8 cellular contexts compared by ENCODE assay signal in genomic region chr7:102404005-102404861, GRCh38. TPM values are rescaled to one million over a fixed set of nuclear protein-coding genes. Genes with fewer than 3 reads are reported as not detected.
DNase-seq lines count a peak whose midpoint lies in the region; ATAC-seq and TF ChIP-seq lines count a peak whose summit lies in the region.

No MANE protein-coding gene starts in this region.

- no peaks in the 10 kb centered on the region for H3K4me1 ChIP-seq in thoracic aorta (ENCODE audit: control insufficient read depth in 1 of 2, low read depth in 2 of 2)

- DNase-seq in AG09309 (ENCODE audit: low read depth) (peak; percentile 14), GM13976 (ENCODE audit: low spot score) (peak; percentile 75), NAMALWA (ENCODE audit: low spot score) (peak; percentile 93), SKM-1 treated with dmso at 0.1 percent for 144 hours (lab: John Stamatoyannopoulos, UW; ENCODE audit: unreplicated experiment) (peak; percentile 93), cardiac fibroblast (ENCODE audit: low read depth in 2 of 2) (peak; percentile 67 to 73), left lobe of liver (ENCODE audit: low spot score) (no peak), thoracic aorta (ENCODE audit: low spot score) (no peak)

- TF ChIP-seq CTCF in AG09309 (IDR thresholded peaks at IDR 0.05; ENCODE audit: control insufficient read depth, insufficient read depth, low read depth, low read length, missing control alignments) (peak; percentile 63), GM13976 (IDR thresholded peaks at IDR 0.05; ENCODE audit: borderline replicate concordance, control extremely low read depth, extremely low read depth, insufficient read depth, missing control alignments) (peak; percentile 77), cardiac fibroblast (IDR thresholded peaks at IDR 0.05; ENCODE audit: low read depth, low read length) (peak; percentile 74), thoracic aorta (IDR thresholded peaks at IDR 0.05) (peak; percentile 52)

- no peaks in the 10 kb centered on the region for H3K9me3 ChIP-seq in thoracic aorta

- no peaks in the 10 kb centered on the region for H3K27me3 ChIP-seq in thoracic aorta (replicated peaks; ENCODE audit: insufficient read depth)

- H3K36me3 ChIP-seq in thoracic aorta, result peaks cover 50% of the 10 kb centered on the region

- no peak overlapping the region for H3K27ac ChIP-seq in thoracic aorta

- ATAC-seq in HG02623 (IDR thresholded peaks at IDR 0.05; ENCODE audit: unreplicated experiment) (peak; percentile 67), left lobe of liver (peak; percentile 98), thoracic aorta (ENCODE audit: insufficient number of reproducible peaks, low FRiP score, low read depth) (no peak)

- in situ Hi-C loops in GM13976 (cut with MboI; ENCODE audit: low sequenced_read_pairs, unreplicated experiment), result no loop called here

- H3K4me3 ChIP-seq in AG09309 (ENCODE audit: control insufficient read depth, low read depth, low read length) (no peak overlapping the region), cardiac fibroblast (replicated peaks in 1 of 2; ENCODE audit: low read depth in 2 of 2, low read length in 2 of 2) (no peak overlapping the region), thoracic aorta (no peak overlapping the region)

RNA-seq across cellular contexts. Expression of gene PRKRIP1, which starts 8.1 kb away (rescaled TPM):
- 10.8 TPM for total RNA-seq in left lobe of liver
- total RNA-seq in thoracic aorta, result 10 to 100 TPM; 47.0 to 80.4 TPM

RNA-seq across cellular contexts. Expression of gene ORAI2, which starts 29.1 kb away (rescaled TPM):
- 1.9 TPM for total RNA-seq in left lobe of liver
- total RNA-seq in thoracic aorta, result 10 to 100 TPM; 33.4 to 37.6 TPM

RNA-seq across cellular contexts. Expression of gene SPDYE6, which starts 48.0 kb away (rescaled TPM):
- total RNA-seq in left lobe of liver, result not detected
- not detected for total RNA-seq in thoracic aorta

Comparison
In these comparisons a context has a peak if more than half of its experiments do, and no peak if none do; other contexts are left out.
1. DNase-seq: peak in AG09309 (single experiment), GM13976 (single experiment), NAMALWA (single experiment), SKM-1 treated with dmso at 0.1 percent for 144 hours (single experiment) and cardiac fibroblast (2 of 2); none in left lobe of liver (single experiment) and thoracic aorta (single experiment).
2. RNA of gene ORAI2, which starts 29.1 kb away (total RNA-seq): 33.4 to 37.6 TPM in thoracic aorta; 1.9 TPM in left lobe of liver (single experiment); every median in the first group is over 10 times any median in the second.
3. Peak in every context shown above with its lines, with median percentiles within 50 percentile points of each other: CTCF ChIP-seq.